In the genomic region with DNA sequence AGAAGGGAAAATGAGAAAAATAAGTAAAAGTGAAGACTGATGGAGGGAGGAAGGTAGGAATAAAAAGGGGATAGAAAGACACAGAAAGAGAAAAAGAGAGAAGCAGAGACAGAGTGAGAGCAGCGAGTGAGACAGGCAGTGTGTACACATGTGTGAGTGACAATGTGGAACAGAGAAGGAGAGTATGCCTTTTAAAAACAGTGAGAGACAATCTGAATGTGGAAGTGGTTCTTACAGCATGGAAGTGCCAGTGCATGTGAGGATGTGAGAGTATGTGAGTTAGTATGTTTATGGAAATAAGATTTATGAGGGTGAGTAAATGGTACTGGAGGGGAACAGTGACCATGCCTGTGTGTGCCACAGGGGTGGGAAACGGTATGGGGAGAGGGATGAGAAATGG, we compare ENCODE assay signal across 11 cellular contexts. TPM values are rescaled to one million over a fixed set of nuclear protein-coding genes. Genes with fewer than 3 reads are reported as not detected.
DNase-seq lines count a peak whose midpoint lies in the region; ATAC-seq and TF ChIP-seq lines count a peak whose summit lies in the region.
"Had no signal": no experiment of that assay in that cellular context is flagged by ENCODE, and none has a peak within 500 bp of the region (broad histone marks: within the 10 kb centered on the region; RNA-seq: fewer than 3 reads in every experiment).

No MANE protein-coding gene starts in this region.

- H3K27ac ChIP-seq in OCI-LY3 (ENCODE audit: low read length) = no peak overlapping the region
- H3K27ac ChIP-seq in spleen = no peak overlapping the region
- H3K27ac ChIP-seq: A549 had no signal

- no peak for TF ChIP-seq CTCF in OCI-LY3 (IDR thresholded peaks at IDR 0.05; ENCODE audit: low read depth, low read length)
- no peak for TF ChIP-seq CTCF in foreskin fibroblast (IDR thresholded peaks at IDR 0.05; ENCODE audit: low read depth, low read length)
- no peak for TF ChIP-seq CTCF in spleen (IDR thresholded peaks at IDR 0.05 in 8 of 11, conservative IDR thresholded peaks at IDR 0.05 in 3 of 11)

- DNase-seq in NCI-H1092 treated with DMSO at 0.1 percent for 48 hours (lab: John Stamatoyannopoulos, UW) (peak; percentile 6), NCI-H1092 (lab: John Stamatoyannopoulos, UW) (no peak), foreskin fibroblast (peak in 1 of 2 donors; percentile 33), spleen (no peak), AG08395 (ENCODE audit: low spot score) (no peak), D341Med (ENCODE audit: low spot score) (no peak)
- DNase-seq in stimulated activated naive B cell treated with anti-CD40 and anti-IgM and Interleukin-4, amounts not matched to agents 10 μg/mL and 1 μg/mL and 100 μg/mL, for 72 hours = peak; percentile 0
- DNase-seq: aorta had no signal

- H3K27me3 ChIP-seq in OCI-LY3 (ENCODE audit: low read depth, low read length) (no peaks in the 10 kb centered on the region), spleen (replicated peaks in 1 of 7) (peaks cover 0 to 45% (median 0%) of the 10 kb centered on the region in 7 donors)

- peaks cover 17% of the 10 kb centered on the region in 2 donors for H3K27me3 Mint-ChIP-seq in stimulated activated naive B cell treated with anti-CD40 and anti-IgM and Interleukin-4, amounts not matched to agents 10 μg/mL and 1 μg/mL and 100 μg/mL, for 72 hours

- peak overlapping the region; percentile 46 for H3K4me2 ChIP-seq in OCI-LY3 (ENCODE audit: low read length)

- no peak overlapping the region for H2AFZ ChIP-seq in OCI-LY3 (ENCODE audit: low read depth, low read length)

- H4K20me1 ChIP-seq in OCI-LY3 (ENCODE audit: insufficient read depth, low read length) = no peaks in the 10 kb centered on the region

- H3K9ac ChIP-seq in OCI-LY3 (ENCODE audit: low read length) = no peak overlapping the region

- intact Hi-C loops in spleen (cut with DNase I; ENCODE audit: low total_unique reads) = no loop called here

- H3K4me3 ChIP-seq in OCI-LY3 (ENCODE audit: low read length) (0 out of 2 replicates have a peak overlapping the region, but pooled peaks have one; percentile 21), foreskin fibroblast (ENCODE audit: low read depth in 1 of 2, low read length in 2 of 2) (peak overlapping the region; percentile 85 to 91), spleen (no peak overlapping the region)

- H3K9me3 Mint-ChIP-seq in stimulated activated naive B cell treated with anti-CD40 and anti-IgM and Interleukin-4, amounts not matched to agents 10 μg/mL and 1 μg/mL and 100 μg/mL, for 72 hours = peaks cover 0 to 1% of the 10 kb centered on the region in 2 donors

- no peaks in the 10 kb centered on the region for H3K36me3 Mint-ChIP-seq in stimulated activated naive B cell treated with anti-CD40 and anti-IgM and Interleukin-4, amounts not matched to agents 10 μg/mL and 1 μg/mL and 100 μg/mL, for 72 hours

- peaks cover 16 to 24% of the 10 kb centered on the region in 2 donors for H3K4me1 Mint-ChIP-seq in stimulated activated naive B cell treated with anti-CD40 and anti-IgM and Interleukin-4, amounts not matched to agents 10 μg/mL and 1 μg/mL and 100 μg/mL, for 72 hours

- 14 to 25% (median 18%) methylated on average over 2 of the region's 2 CpGs for WGBS in spleen, 5 donors

- H3K36me3 ChIP-seq in OCI-LY3 (replicated peaks; ENCODE audit: low read depth, low read length) (no peaks in the 10 kb centered on the region), spleen (no peaks in the 10 kb centered on the region)

- no peaks in the 10 kb centered on the region for H3K79me2 ChIP-seq in OCI-LY3 (ENCODE audit: low read length)

- H3K27ac Mint-ChIP-seq in stimulated activated naive B cell treated with anti-CD40 and anti-IgM and Interleukin-4, amounts not matched to agents 10 μg/mL and 1 μg/mL and 100 μg/mL, for 72 hours = peak overlapping the region; percentile 44

- H3K9me3 ChIP-seq in OCI-LY3 (ENCODE audit: insufficient read depth, low read length) (no peaks in the 10 kb centered on the region), spleen (no peaks in the 10 kb centered on the region)
- H3K9me3 ChIP-seq: A549 had no signal

- peak; percentile 33 to 35 for ATAC-seq in stimulated activated naive B cell treated with anti-CD40 and anti-IgM and Interleukin-4, amounts not matched to agents 10 μg/mL and 1 μg/mL and 100 μg/mL, for 72 hours (replicated peaks)
- ATAC-seq: A549 had no signal

- no peak overlapping the region for H3K4me3 Mint-ChIP-seq in stimulated activated naive B cell treated with anti-CD40 and anti-IgM and Interleukin-4, amounts not matched to agents 10 μg/mL and 1 μg/mL and 100 μg/mL, for 72 hours

- no peak for TF ChIP-seq POLR2A in spleen (IDR thresholded peaks at IDR 0.05)

- H3K4me1 ChIP-seq in OCI-LY3 (ENCODE audit: low read length) (peaks cover 18% of the 10 kb centered on the region), spleen (peaks cover 7 to 40% (median 26%) of the 10 kb centered on the region in 6 donors)

RNA-seq across cellular contexts. Expression of gene NEGR1, which starts 1.2 kb away (rescaled TPM):
- total RNA-seq in spleen = 1 to 10 TPM in 2 of 7 donors, under 1 TPM in 5; 0.26 to 1.3 (median 0.55) TPM
- under 1 TPM; 0.07 to 0.70 (median 0.33) TPM for polyA plus RNA-seq in spleen
- total RNA-seq: T-helper 1 cell treated with Interleukin-12 subunit alpha and Interleukin-12 subunit beta and Interleukin-4 antibody, amounts not matched to agents 30 ng/mL and 1 ng/mL, for 36 hours had no signal
- polyA plus RNA-seq: A549 had no signal

Comparison
In these comparisons a context has a peak if more than half of its experiments do, and no peak if none do; other contexts are left out.
1. DNase-seq: peak in NCI-H1092 treated with DMSO at 0.1 percent for 48 hours (single experiment) and stimulated activated naive B cell treated with anti-CD40 and anti-IgM and Interleukin-4, amounts not matched to agents 10 μg/mL and 1 μg/mL and 100 μg/mL, for 72 hours (single experiment); none in NCI-H1092 (single experiment), spleen (single experiment), AG08395 (single experiment) and D341Med (single experiment).
2. H3K4me3 ChIP-seq: peak in OCI-LY3 (single experiment) and foreskin fibroblast (2 of 2); none in spleen (0 of 8).